ENCODE assay signal across 21 cellular contexts in the genomic region with DNA sequence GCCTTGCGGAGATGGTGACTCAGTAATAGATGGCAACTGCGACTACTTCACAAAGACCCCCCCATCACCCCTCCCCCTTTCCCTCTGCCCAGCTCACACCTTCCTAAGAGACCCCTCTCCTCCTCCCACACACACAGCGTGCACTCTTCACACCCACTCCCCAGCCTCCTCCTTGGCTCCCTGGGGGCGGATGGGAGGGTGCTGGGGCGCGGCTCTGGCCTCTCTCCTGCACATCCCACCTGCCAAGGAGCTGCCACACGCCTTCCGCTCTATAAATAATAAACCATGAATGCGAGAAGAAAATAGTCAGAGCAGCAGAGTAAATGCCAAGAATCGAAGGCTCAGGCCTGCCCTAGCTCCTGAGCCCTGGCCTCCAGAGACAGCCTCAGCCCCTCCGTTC. TPM values are rescaled to one million over a fixed set of nuclear protein-coding genes. Genes with fewer than 3 reads are reported as not detected.
DNase-seq lines count a peak whose midpoint lies in the region; ATAC-seq and TF ChIP-seq lines count a peak whose summit lies in the region.
"Had no signal": no experiment of that assay in that cellular context is flagged by ENCODE, and none has a peak within 500 bp of the region (broad histone marks: within the 10 kb centered on the region; RNA-seq: fewer than 3 reads in every experiment).

No MANE protein-coding gene starts in this region.

- H3K4me3 ChIP-seq in HEK293 (ENCODE audit: low read depth, low read length), result no peak overlapping the region
- no peak overlapping the region for H3K4me3 ChIP-seq in endodermal cell (ENCODE audit: low read length)
- H3K4me3 ChIP-seq: GM12878 had no signal

- no peak for DNase-seq in endodermal cell
- DNase-seq in nephron progenitor cell, result no peak
- DNase-seq in omental fat pad (ENCODE audit: low spot score), result no peak
- DNase-seq in GM13976 (ENCODE audit: low spot score), result no peak
- DNase-seq in T1000 (lab: John Stamatoyannopoulos, UW), result no peak
- DNase-seq: BE2C; C1 segment of cervical spinal cord; CD4-positive, CD25-positive, alpha-beta regulatory T cell; CD8-positive, alpha-beta memory T cell; COR-L47; DMS 273 treated with DMSO at 0.1 percent for 48 hours; DMS53; DND-41; KG1 had no signal

- H3K27ac ChIP-seq in HEK293 (ENCODE audit: extremely low read depth, low read depth, low read length), result no peak overlapping the region
- peak overlapping the region; percentile 38 for H3K27ac ChIP-seq in endodermal cell (ENCODE audit: low read depth, low read length)

- TF ChIP-seq CTCF in HEK293 (tag by site-specific recombination; IDR thresholded peaks at IDR 0.05) (no peak), endodermal cell (conservative IDR thresholded peaks at IDR 0.05) (no peak), nephron progenitor cell (IDR thresholded peaks at IDR 0.05) (no peak), omental fat pad (IDR thresholded peaks at IDR 0.05) (no peak), GM13976 (IDR thresholded peaks at IDR 0.05; ENCODE audit: borderline replicate concordance, control extremely low read depth, extremely low read depth, insufficient read depth, missing control alignments) (no peak)

- H3K4me1 ChIP-seq in HEK293 (ENCODE audit: control insufficient read depth, insufficient read depth, low read length), result no peaks in the 10 kb centered on the region
- no peaks in the 10 kb centered on the region for H3K4me1 ChIP-seq in endodermal cell (ENCODE audit: control insufficient read depth, insufficient read depth, low read length)

- no peaks in the 10 kb centered on the region for H3K9me3 ChIP-seq in HEK293 (ENCODE audit: control insufficient read depth, insufficient read depth, low read depth, low read length)
- no peaks in the 10 kb centered on the region for H3K9me3 ChIP-seq in endodermal cell (ENCODE audit: control insufficient read depth, low read length)
- H3K9me3 ChIP-seq: BE2C had no signal

- H3K4me3 Mint-ChIP-seq in endodermal cell, result no peak overlapping the region
- no peak overlapping the region for H3K4me3 Mint-ChIP-seq in nephron progenitor cell
- H3K4me3 Mint-ChIP-seq: CD4-positive, CD25-positive, alpha-beta regulatory T cell; CD8-positive, alpha-beta memory T cell; HFFc6 had no signal

- in situ Hi-C loops in GM13976 (cut with MboI; ENCODE audit: low sequenced_read_pairs, unreplicated experiment), result loop anchor here (10.0 kb wide), 1 partner anchor 182 kb away; no protein-coding TSS in a partner anchor

- H3K9me3 Mint-ChIP-seq in endodermal cell (no peaks in the 10 kb centered on the region), nephron progenitor cell (no peaks in the 10 kb centered on the region)
- H3K9me3 Mint-ChIP-seq: CD4-positive, CD25-positive, alpha-beta regulatory T cell; CD8-positive, alpha-beta memory T cell; HFFc6 had no signal

- H3K27ac Mint-ChIP-seq in endodermal cell (no peak overlapping the region), nephron progenitor cell (peak overlapping the region; percentile 66)
- H3K27ac Mint-ChIP-seq: CD4-positive, CD25-positive, alpha-beta regulatory T cell; CD8-positive, alpha-beta memory T cell; HFFc6 had no signal

- POLR2A ChIA-PET in HEK293 (lab: Yijun Ruan, JAX), result no interaction called here

- CTCF ChIA-PET in HEK293 (lab: Yijun Ruan, JAX), result interaction anchor here (0.6 to 1.8 kb wide), 5 partner anchors 11 to 301 kb away, joined by 3 to 5 read pairs (median 3); no protein-coding TSS in a partner anchor

- peak; percentile 52 for ATAC-seq in omental fat pad (ENCODE audit: low FRiP score)
- no peak for ATAC-seq in GM21447 (IDR thresholded peaks at IDR 0.05; ENCODE audit: unreplicated experiment)
- no peak for ATAC-seq in HG03378 (IDR thresholded peaks at IDR 0.05; ENCODE audit: unreplicated experiment)
- ATAC-seq: GM12878 had no signal

- no peak overlapping the region for H3K9ac ChIP-seq in endodermal cell (ENCODE audit: extremely low read depth, low read length, poor library complexity, severe bottlenecking)

- H3K36me3 Mint-ChIP-seq in endodermal cell (ENCODE audit: low read depth), result no peaks in the 10 kb centered on the region
- H3K36me3 Mint-ChIP-seq in nephron progenitor cell (ENCODE audit: low read depth), result no peaks in the 10 kb centered on the region
- H3K36me3 Mint-ChIP-seq: CD4-positive, CD25-positive, alpha-beta regulatory T cell; CD8-positive, alpha-beta memory T cell had no signal

- 84 to 85% methylated on average over 9 to 11 of the region's 11 CpGs for WGBS in endodermal cell (ENCODE audit: insufficient coverage in 1 of 2, insufficient read length in 1 of 2), 2 experiments

- H3K36me3 ChIP-seq in HEK293 (ENCODE audit: control insufficient read depth in 2 of 2, insufficient read depth in 1 of 2, low read length in 2 of 2) (no peaks in the 10 kb centered on the region), endodermal cell (ENCODE audit: control insufficient read depth, insufficient read depth, low read length) (no peaks in the 10 kb centered on the region)
- H3K36me3 ChIP-seq: BE2C had no signal

- H3K4me1 Mint-ChIP-seq in endodermal cell (peaks cover 5% of the 10 kb centered on the region), nephron progenitor cell (peaks cover 92% of the 10 kb centered on the region)
- H3K4me1 Mint-ChIP-seq: CD8-positive, alpha-beta memory T cell had no signal

- peaks cover 21% of the 10 kb centered on the region for H3K27me3 ChIP-seq in endodermal cell (ENCODE audit: control insufficient read depth, insufficient read depth, low read length, poor library complexity, severe bottlenecking)
- H3K27me3 ChIP-seq: BE2C had no signal

- H3K27me3 Mint-ChIP-seq in endodermal cell (ENCODE audit: insufficient read depth), result peaks cover 45% of the 10 kb centered on the region
- no peaks in the 10 kb centered on the region for H3K27me3 Mint-ChIP-seq in nephron progenitor cell (ENCODE audit: low read depth, poor library complexity)

TF ChIP-seq in HEK293, 187 proteins besides CTCF, POLR2A, EP300 and RAD21:
- no peak for TF ChIP-seq ZNF211 (tag by site-specific recombination; IDR thresholded peaks at IDR 0.05; ENCODE audit: low read depth)
- TF ChIP-seq EGR2 (tag by site-specific recombination; IDR thresholded peaks at IDR 0.05; ENCODE audit: low read depth), result peak; percentile 91
- TF ChIP-seq ZFHX2 (tag by site-specific recombination; conservative IDR thresholded peaks at IDR 0.05), result peak; percentile 89

RNA-seq across cellular contexts. Expression of gene P2RX3, which starts 4.5 kb away (rescaled TPM):
- total RNA-seq in endodermal cell (not detected), omental fat pad (not detected)
- polyA plus RNA-seq in endodermal cell (2013, experiment 1 of 2), result 45.8 TPM
- polyA plus RNA-seq in endodermal cell (2013, experiment 2 of 2), result 37.0 TPM
- total RNA-seq: A172; CD4-positive, CD25-positive, alpha-beta regulatory T cell; CD8-positive, alpha-beta memory T cell; GM12878; HFFc6 had no signal
- polyA plus RNA-seq: CD4-positive, CD25-positive, alpha-beta regulatory T cell; CD8-positive, alpha-beta memory T cell had no signal

RNA-seq across cellular contexts. Expression of gene SSRP1, which starts 7.0 kb away (rescaled TPM):
- total RNA-seq in endodermal cell (100 to 1,000 TPM; 145 to 182 TPM), omental fat pad (10 to 100 TPM; 53.5 to 81.8 (median 61.2) TPM)
- polyA plus RNA-seq in endodermal cell (2013, experiment 1 of 2), result 235 TPM
- 227 TPM for polyA plus RNA-seq in endodermal cell (2013, experiment 2 of 2)

RNA-seq across cellular contexts. Expression of gene TNKS1BP1, which starts 17.9 kb away (rescaled TPM):
- 10 to 100 TPM; 60.4 to 73.8 TPM for total RNA-seq in endodermal cell
- 107 TPM for polyA plus RNA-seq in endodermal cell (2013, experiment 1 of 2)
- polyA plus RNA-seq in endodermal cell (2013, experiment 2 of 2), result 101 TPM
- total RNA-seq in omental fat pad, result 100 to 1,000 TPM; 119 to 162 (median 137) TPM

RNA-seq across cellular contexts. Expression of gene PRG3, which starts 38.2 kb away (rescaled TPM):
- total RNA-seq in endodermal cell, result not detected
- not detected for polyA plus RNA-seq in endodermal cell (2013, experiment 1 of 2)
- polyA plus RNA-seq in endodermal cell (2013, experiment 2 of 2), result not detected
- not detected for total RNA-seq in omental fat pad
- total RNA-seq: A172; CD4-positive, CD25-positive, alpha-beta regulatory T cell; CD8-positive, alpha-beta memory T cell; G401; GM12878; HFFc6 had no signal
- polyA plus RNA-seq: CD4-positive, CD25-positive, alpha-beta regulatory T cell; CD8-positive, alpha-beta memory T cell; GM12878 had no signal

RNA-seq across cellular contexts. Expression of gene PRG2, which starts 47.7 kb away (rescaled TPM):
- total RNA-seq in endodermal cell (under 1 TPM in 1 of 2 donors, not detected in 1; 0.42 TPM), omental fat pad (1 to 10 TPM in 1 of 4 donors, not detected in 3; 1.0 TPM)
- not detected for polyA plus RNA-seq in endodermal cell (2013, experiment 1 of 2)
- polyA plus RNA-seq in endodermal cell (2013, experiment 2 of 2), result not detected
- total RNA-seq: A172; CD4-positive, CD25-positive, alpha-beta regulatory T cell; G401; HFFc6 had no signal
- polyA plus RNA-seq: CD8-positive, alpha-beta memory T cell had no signal
